ENCODE assay signal across 22 cellular contexts in the genomic region with DNA sequence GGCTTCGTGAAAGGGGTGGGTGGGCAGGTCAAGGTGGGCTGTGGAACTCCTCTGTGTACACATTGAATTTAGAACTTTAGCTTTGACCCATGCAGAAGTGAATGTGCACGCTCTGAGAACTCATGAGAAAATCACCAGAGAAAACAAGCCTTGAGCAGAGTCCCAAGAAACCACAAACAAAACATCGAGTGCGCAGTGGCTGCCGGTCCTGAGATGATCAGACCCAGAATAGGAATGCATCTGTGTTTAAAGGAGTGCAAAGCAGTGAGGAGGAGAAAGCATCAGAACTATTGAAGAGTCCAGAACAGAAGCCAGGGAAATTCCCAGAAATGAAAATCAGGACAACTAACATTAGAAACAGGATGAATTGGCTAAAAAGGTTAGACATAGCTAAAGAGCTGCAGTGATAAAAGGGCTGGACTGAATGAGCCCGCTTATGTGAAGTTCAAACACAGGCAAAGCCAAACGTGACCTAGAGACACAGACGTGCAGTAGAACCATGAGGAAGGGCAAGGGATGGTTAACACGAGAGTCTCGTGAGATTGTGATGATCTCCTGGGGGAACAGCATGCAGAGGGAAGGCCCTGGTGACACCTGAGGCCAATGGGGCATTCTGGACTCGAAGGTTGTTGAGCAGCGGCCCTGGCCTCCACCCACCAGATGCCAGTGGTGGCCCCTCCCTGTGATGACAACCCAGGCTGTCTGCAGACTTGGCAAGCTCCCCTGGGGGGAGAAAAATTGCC.
"Had no signal": no experiment of that assay in that cellular context is flagged by ENCODE, and none has a peak within 500 bp of the region (broad histone marks: within the 10 kb centered on the region; RNA-seq: fewer than 3 reads in every experiment).

No MANE protein-coding gene starts in this region.

- FAIRE-seq: RCC 7860 had no signal

- H3K4me3 Mint-ChIP-seq: activated CD8-positive, alpha-beta T cell treated with anti-CD3 and anti-CD28 coated beads, Interleukin-2, amount 10 ng/mL, durations not matched to agents 7 days and 5 days; activated naive CD8-positive, alpha-beta T cell treated with anti-CD3 and anti-CD28 coated beads, Interleukin-2, amount 10 ng/mL, durations not matched to agents 7 days and 5 days; central memory CD8-positive, alpha-beta T cell; T-helper 1 cell treated with Interleukin-12 subunit alpha and Interleukin-12 subunit beta and Interleukin-4 antibody, amounts not matched to agents 30 μg/mL and 1 μg/mL, for 36 hours had no signal

- ATAC-seq: activated CD8-positive, alpha-beta T cell treated with anti-CD3 and anti-CD28 coated beads, Interleukin-2, amount 10 ng/mL, durations not matched to agents 7 days and 5 days; body of pancreas had no signal

- H3K4me3 ChIP-seq: adrenal gland, body of pancreas had no signal

- H3K9me3 ChIP-seq: adrenal gland had no signal

- H3K27ac Mint-ChIP-seq: activated CD8-positive, alpha-beta T cell treated with anti-CD3 and anti-CD28 coated beads, Interleukin-2, amount 10 ng/mL, durations not matched to agents 7 days and 5 days; activated naive CD8-positive, alpha-beta T cell treated with anti-CD3 and anti-CD28 coated beads, Interleukin-2, amount 10 ng/mL, durations not matched to agents 7 days and 5 days; T-helper 1 cell treated with Interleukin-12 subunit alpha and Interleukin-12 subunit beta and Interleukin-4 antibody, amounts not matched to agents 30 μg/mL and 1 μg/mL, for 36 hours had no signal

- H3K36me3 ChIP-seq: adrenal gland had no signal

- H3K4me1 Mint-ChIP-seq: activated naive CD8-positive, alpha-beta T cell treated with anti-CD3 and anti-CD28 coated beads, Interleukin-2, amount 10 ng/mL, durations not matched to agents 7 days and 5 days; central memory CD8-positive, alpha-beta T cell had no signal

- H3K4me1 ChIP-seq: body of pancreas had no signal

- H3K27ac ChIP-seq: adrenal gland, body of pancreas had no signal

- H3K27me3 ChIP-seq: adrenal gland, body of pancreas had no signal

- H3K27me3 Mint-ChIP-seq: activated naive CD8-positive, alpha-beta T cell treated with anti-CD3 and anti-CD28 coated beads, Interleukin-2, amount 10 ng/mL, durations not matched to agents 7 days and 5 days; central memory CD8-positive, alpha-beta T cell had no signal

- DNase-seq: activated CD4-positive, alpha-beta T cell treated with anti-CD3 and anti-CD28 coated beads for 48 hours; activated CD4-positive, alpha-beta T cell treated with anti-CD3 and anti-CD28 coated beads, Interleukin-2, amount 50 U/mL, for 4 hours; activated CD4-positive, CD25-positive, alpha-beta regulatory T cell treated with anti-CD3 and anti-CD28 coated beads, Interleukin-2, amount 50 U/mL, for 72 hours; activated CD8-positive, alpha-beta memory T cell treated with anti-CD3 and anti-CD28 coated beads, Interleukin-2, amount 50 U/mL, for 48 hours; activated CD8-positive, alpha-beta T cell treated with anti-CD3 and anti-CD28 coated beads, Interleukin-2, amount 10 ng/mL, durations not matched to agents 7 days and 5 days; activated naive CD4-positive, alpha-beta T cell treated with anti-CD3 and anti-CD28 coated beads, Interleukin-2, amount 50 U/mL, for 16 hours; activated naive CD8-positive, alpha-beta T cell treated with anti-CD3 and anti-CD28 coated beads, Interleukin-2, amount 10 ng/mL, durations not matched to agents 7 days and 5 days; activated T-cell treated with anti-CD3 and anti-CD28 coated beads, Interleukin-2, amount 50 U/mL, for 1 hour; adrenal gland; aorta; body of pancreas; Kasumi-1; NCI-H1048; NCI-H1694 treated with DMSO at 0.1 percent for 48 hours; NCI-H2029 treated with DMSO at 0.1 percent for 48 hours; NCI-H345; NCI-H510A; NCI-H526 treated with DMSO at 0.1 percent for 48 hours; SHP77 had no signal
